ENCODE assay signal across 8 cellular contexts in genomic region chr1:153533689-153534201, GRCh38. TPM values are rescaled to one million over a fixed set of nuclear protein-coding genes. Genes with fewer than 3 reads are reported as not detected.
A peak's percentile ranks its signal among the peaks of the same experiment; 100 is the strongest.
DNase-seq lines count a peak whose midpoint lies in the region; TF ChIP-seq lines count a peak whose summit lies in the region.

No MANE protein-coding gene starts in this region.

- TF ChIP-seq CTCF in chondrocyte (IDR thresholded peaks at IDR 0.05): no peak
- TF ChIP-seq CTCF in lower leg skin (IDR thresholded peaks at IDR 0.05): no peak
- no peak for TF ChIP-seq CTCF in type B pancreatic cell (conservative IDR thresholded peaks at IDR 0.05)

- H3K4me3 ChIP-seq in lower leg skin (ENCODE audit: low read depth, poor library complexity, severe bottlenecking): no peak overlapping the region

- H3K27ac Mint-ChIP-seq in chondrocyte (ENCODE audit: unreplicated experiment) (peak overlapping the region; percentile 87), type B pancreatic cell (peak overlapping the region; percentile 93)

- WGBS in lower leg skin, 2 donors: 2 to 6% methylated on average over 13 of the region's 13 CpGs

- no peaks in the 10 kb centered on the region for H3K9me3 Mint-ChIP-seq in chondrocyte (ENCODE audit: low read depth)
- H3K9me3 Mint-ChIP-seq in type B pancreatic cell: peaks cover 5% of the 10 kb centered on the region

- peak; percentile 63 for DNase-seq in GOT3 (lab: John Stamatoyannopoulos, UW)
- DNase-seq in RKO (ENCODE audit: low spot score): peak; percentile 98
- no peak for DNase-seq in chondrocyte (ENCODE audit: low spot score)
- DNase-seq in lower leg skin (ENCODE audit: low spot score in 2 of 2): peak; percentile 77 to 96
- DNase-seq in type B pancreatic cell (ENCODE audit: extremely low spot score, unreplicated experiment): no peak
- no peak for DNase-seq in RPMI8226
- no peak for DNase-seq in stimulated activated CD4-positive, alpha-beta T cell treated with anti-CD3 and anti-CD28 coated beads, Interleukin-4, amount 100 ng/mL, for 1 hour
- no peak for DNase-seq in middle frontal gyrus (ENCODE audit: extremely low spot score, low spot score)

- H3K4me1 Mint-ChIP-seq in chondrocyte (ENCODE audit: low read depth): peaks cover 30% of the 10 kb centered on the region
- peaks cover 25% of the 10 kb centered on the region for H3K4me1 Mint-ChIP-seq in type B pancreatic cell (ENCODE audit: unreplicated experiment)

- H3K36me3 Mint-ChIP-seq in chondrocyte (ENCODE audit: low read depth) (no peaks in the 10 kb centered on the region), type B pancreatic cell (no peaks in the 10 kb centered on the region)

- H3K4me3 Mint-ChIP-seq in chondrocyte (ENCODE audit: unreplicated experiment) (peak overlapping the region; percentile 16), type B pancreatic cell (peak overlapping the region; percentile 84)

- no peaks in the 10 kb centered on the region for H3K27me3 Mint-ChIP-seq in chondrocyte (ENCODE audit: low read depth)
- no peaks in the 10 kb centered on the region for H3K27me3 Mint-ChIP-seq in type B pancreatic cell

- no peak for TF ChIP-seq POLR2A in lower leg skin (IDR thresholded peaks at IDR 0.05)

- intact Hi-C loops in lower leg skin (cut with DNase I; ENCODE audit: low total_unique reads): loop anchor here (2.0 to 10.0 kb wide), 2 partner anchors 35 to 91 kb away; partner anchors contain the start of genes S100A1 and S100A13

RNA-seq across cellular contexts. Expression of gene S100A6, which starts 2.0 kb away (rescaled TPM):
- 1.4 to 12.1 TPM (median 10.9 TPM) in 3 replicates for total RNA-seq in chondrocyte
- 100 to 1,000 TPM; 147 to 251 (median 192) TPM for total RNA-seq in lower leg skin
- 21.9 and 1,154 TPM in 2 replicates for total RNA-seq in type B pancreatic cell (ENCODE audit: low replicate concordance)

RNA-seq across cellular contexts. Expression of gene S100A5, which starts 7.0 kb away (rescaled TPM):
- total RNA-seq in chondrocyte (0.47 to 0.94 TPM in 2 of 3 replicates, not detected in the other), lower leg skin (not detected), type B pancreatic cell (ENCODE audit: low replicate concordance) (0.62 TPM in 1 of 2 replicates, not detected in the other)

RNA-seq across cellular contexts. Expression of gene S100A4, which starts 11.9 kb away (rescaled TPM):
- total RNA-seq in chondrocyte: 331 to 404 TPM (median 388 TPM) in 3 replicates
- total RNA-seq in lower leg skin: 100 to 1,000 TPM in 3 of 4 donors, 10 to 100 TPM in 1; 94.4 to 215 (median 146) TPM
- 61.0 and 200 TPM in 2 replicates for total RNA-seq in type B pancreatic cell (ENCODE audit: low replicate concordance)

RNA-seq across cellular contexts. Expression of gene S100A3, which starts 15.3 kb away (rescaled TPM):
- total RNA-seq in chondrocyte (6.5 to 10.8 TPM (median 8.7 TPM) in 3 replicates), lower leg skin (10 to 100 TPM in 1 of 4 donors, 1 to 10 TPM in 2, not detected in 1; 1.2 to 78.2 (median 2.2) TPM), type B pancreatic cell (ENCODE audit: low replicate concordance) (1.4 and 2.8 TPM in 2 replicates)

RNA-seq across cellular contexts. Expression of gene S100A2, which starts 31.9 kb away (rescaled TPM):
- 15.4 to 22.2 TPM (median 18.9 TPM) in 3 replicates for total RNA-seq in chondrocyte
- 100 to 1,000 TPM in 1 of 4 donors, 10 to 100 TPM in 3; 71.5 to 143 (median 96.4) TPM for total RNA-seq in lower leg skin
- total RNA-seq in type B pancreatic cell (ENCODE audit: low replicate concordance): 0.75 and 2.4 TPM in 2 replicates

Comparison
In these comparisons a context has a peak if more than half of its experiments do, and no peak if none do; other contexts are left out.
1. DNase-seq: peak in GOT3 (single experiment), RKO (single experiment) and lower leg skin (2 of 2); none in chondrocyte (single experiment), type B pancreatic cell (single experiment), RPMI8226 (single experiment), stimulated activated CD4-positive, alpha-beta T cell treated with anti-CD3 and anti-CD28 coated beads, Interleukin-4, amount 100 ng/mL, for 1 hour (single experiment) and middle frontal gyrus (single experiment).